8 cellular contexts compared by ENCODE assay signal in the genomic region with DNA sequence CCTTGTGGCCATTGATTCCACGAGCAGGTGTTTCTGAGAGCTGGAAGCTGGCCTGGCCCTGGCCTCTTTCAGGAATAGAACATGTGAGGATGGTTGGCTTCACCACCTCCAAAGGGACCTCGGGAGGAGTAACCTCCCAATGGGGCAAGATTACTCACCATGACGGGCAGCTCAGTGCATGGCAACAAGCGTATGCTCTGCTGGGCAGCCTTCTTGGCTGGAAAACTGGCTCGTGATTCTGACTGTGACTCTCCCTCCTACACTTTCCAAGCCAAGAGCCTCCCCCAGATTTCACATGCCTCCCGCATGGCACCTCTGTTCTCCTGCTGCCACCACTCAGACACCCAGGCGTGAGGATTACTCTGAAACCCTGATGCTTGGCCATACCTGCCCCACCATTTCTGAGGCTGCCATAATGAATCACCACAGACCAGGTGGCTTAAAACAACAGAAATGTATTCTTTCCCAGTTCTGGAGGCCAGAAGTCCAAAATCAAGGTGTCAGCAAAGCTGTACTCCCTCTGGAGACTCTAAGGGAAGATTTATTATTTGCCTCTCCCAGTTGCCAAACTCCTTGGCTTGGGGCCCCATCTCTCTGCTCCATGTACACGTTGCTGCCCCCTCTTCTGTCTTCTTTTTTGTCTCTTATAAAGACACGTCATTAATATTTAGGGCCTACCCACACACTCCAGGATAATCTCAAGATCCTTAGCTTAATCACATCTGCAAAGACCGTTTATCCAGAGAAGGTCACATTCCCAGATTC.
DNase-seq lines count a peak whose midpoint lies in the region.

No MANE protein-coding gene starts in this region.

- H3K9me3 Mint-ChIP-seq in immature natural killer cell, result no peaks in the 10 kb centered on the region

- peak overlapping the region; percentile 71 to 94 (median 82) for H3K27ac Mint-ChIP-seq in immature natural killer cell

- H3K4me1 Mint-ChIP-seq in immature natural killer cell, result peaks cover 78 to 83% of the 10 kb centered on the region in 2 donors

- no peaks in the 10 kb centered on the region for H3K36me3 Mint-ChIP-seq in immature natural killer cell

- peak overlapping the region; percentile 36 for H3K27ac ChIP-seq in temporal lobe (ENCODE audit: low read depth, low read length)

- H3K4me3 Mint-ChIP-seq in immature natural killer cell, result peak overlapping the region in 4 of 5 donors; percentile 10 to 28 (median 19)

- peaks cover 9 to 16% (median 13%) of the 10 kb centered on the region in 3 donors for H3K27me3 Mint-ChIP-seq in immature natural killer cell (ENCODE audit: low read depth in 3 of 3)

- DNase-seq in SHP77 treated with DMSO at 0.1 percent for 48 hours (lab: John Stamatoyannopoulos, UW) (peak; percentile 7), SHP77 (lab: John Stamatoyannopoulos, UW) (no peak), anterior cingulate cortex (lab: John Stamatoyannopoulos, UW) (peak in 38 of 58 donors; percentile 7 to 72 (median 38)), immature natural killer cell (no peak), NCI-H2196 (lab: John Stamatoyannopoulos, UW; ENCODE audit: unreplicated experiment) (no peak)
- no peak for DNase-seq in NK-92 treated with Interleukin-12 subunit alpha and Interleukin-12 subunit beta, amount 100 ng/mL, for 24 hours (lab: John Stamatoyannopoulos, UW)
- no peak for DNase-seq in activated effector memory CD4-positive, alpha-beta T cell treated with anti-CD3 and anti-CD28 coated beads, Interleukin-2, amount 50 U/mL, for 16 hours

Comparison
In these comparisons a context has a peak if more than half of its experiments do, and no peak if none do; other contexts are left out.
1. DNase-seq: peak in SHP77 treated with DMSO at 0.1 percent for 48 hours (single experiment) and anterior cingulate cortex (38 of 58); none in SHP77 (0 of 2), immature natural killer cell (0 of 3), NCI-H2196 (single experiment), NK-92 treated with Interleukin-12 subunit alpha and Interleukin-12 subunit beta, amount 100 ng/mL, for 24 hours (single experiment) and activated effector memory CD4-positive, alpha-beta T cell treated with anti-CD3 and anti-CD28 coated beads, Interleukin-2, amount 50 U/mL, for 16 hours (single experiment).